19 cellular contexts compared by ENCODE assay signal in the genomic region with DNA sequence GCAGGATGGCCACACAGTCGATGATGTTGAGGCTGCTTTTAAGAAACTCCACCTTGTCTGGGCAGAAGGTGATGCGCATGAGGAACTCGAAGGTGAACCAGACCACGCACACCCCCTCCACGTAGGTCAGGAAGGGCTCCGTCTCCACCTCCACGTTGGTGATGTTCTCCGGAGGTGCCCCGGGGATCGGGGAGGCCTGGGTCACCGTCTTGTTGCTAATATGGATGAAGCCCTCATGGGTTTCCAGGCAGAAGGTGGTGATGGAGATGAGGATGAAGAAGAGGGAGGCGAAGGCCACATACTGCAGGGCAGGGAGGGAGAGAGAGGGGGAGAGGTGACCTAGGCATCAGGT. TPM values are rescaled to one million over a fixed set of nuclear protein-coding genes. Genes with fewer than 3 reads are reported as not detected.
DNase-seq lines count a peak whose midpoint lies in the region; ATAC-seq and TF ChIP-seq lines count a peak whose summit lies in the region.
"Had no signal": no experiment of that assay in that cellular context is flagged by ENCODE, and none has a peak within 500 bp of the region (broad histone marks: within the 10 kb centered on the region; RNA-seq: fewer than 3 reads in every experiment).

No MANE protein-coding gene starts in this region.

- H3K4me3 ChIP-seq in H7 (ENCODE audit: insufficient read depth, low read depth, low read length) (no peak overlapping the region), esophagus muscularis mucosa (no peak overlapping the region), upper lobe of left lung (no peak overlapping the region)
- H3K4me3 ChIP-seq: GM23248 had no signal

- H3K36me3 ChIP-seq in H7 (replicated peaks; ENCODE audit: control insufficient read depth, insufficient read depth, low read length) (no peaks in the 10 kb centered on the region; the same call in 1 of the 2 replicates), esophagus muscularis mucosa (no peaks in the 10 kb centered on the region), upper lobe of left lung (peaks cover 0 to 4% (median 0%) of the 10 kb centered on the region in 4 donors)
- H3K36me3 ChIP-seq: BE2C had no signal

- H3K27me3 ChIP-seq in H7 (ENCODE audit: control insufficient read depth, insufficient read depth, low read length) (peaks cover 20% of the 10 kb centered on the region), esophagus muscularis mucosa (peaks cover 0 to 62% (median 23%) of the 10 kb centered on the region in 4 donors), upper lobe of left lung (peaks cover 0 to 21% (median 1%) of the 10 kb centered on the region in 4 donors)
- H3K27me3 ChIP-seq: BE2C had no signal

- DNase-seq in GM13977 (ENCODE audit: low spot score): peak; percentile 19
- DNase-seq in H7: peak; percentile 25
- no peak for DNase-seq in glutamatergic neuron
- DNase-seq in esophagus muscularis mucosa (ENCODE audit: extremely low spot score): no peak
- no peak for DNase-seq in upper lobe of left lung
- DNase-seq: ACHN; BE2C; CD4-positive, CD25-positive, alpha-beta regulatory T cell; CD8-positive, alpha-beta memory T cell; COR-L47; DMS 273 treated with DMSO at 0.1 percent for 48 hours; DMS53; DND-41; EL; GM23248; HCEC 1CT; IMR-90; KBM-7 had no signal

- 88% methylated on average over 11 of the region's 12 CpGs for WGBS in esophagus muscularis mucosa
- 87% methylated on average over 11 to 12 of the region's 12 CpGs for WGBS in upper lobe of left lung, 2 donors

- TF ChIP-seq POLR2A in esophagus muscularis mucosa (IDR thresholded peaks at IDR 0.05; ENCODE audit: low read depth) (no peak), upper lobe of left lung (IDR thresholded peaks at IDR 0.05) (no peak)

- H3K4me3 Mint-ChIP-seq in glutamatergic neuron (ENCODE audit: unreplicated experiment): peak overlapping the region; percentile 25
- H3K4me3 Mint-ChIP-seq: CD8-positive, alpha-beta memory T cell had no signal

- H3K4me1 Mint-ChIP-seq in glutamatergic neuron (ENCODE audit: low read depth, unreplicated experiment): peaks cover 26% of the 10 kb centered on the region

- in situ Hi-C loops in GM13977 (cut with MboI; ENCODE audit: low pct_unique_long_range_greater_than_20kb, low sequenced_read_pairs, unreplicated experiment): no loop called here

- intact Hi-C loops in esophagus muscularis mucosa (cut with DNase I): no loop called here

- H3K9me3 Mint-ChIP-seq in glutamatergic neuron (ENCODE audit: unreplicated experiment): peaks cover 19% of the 10 kb centered on the region

- ATAC-seq in HG03565 (IDR thresholded peaks at IDR 0.05; ENCODE audit: unreplicated experiment) (no peak), upper lobe of left lung (ENCODE audit: low FRiP score in 2 of 2) (no peak)

- H3K4me1 ChIP-seq in esophagus muscularis mucosa (peaks cover 9 to 28% (median 23%) of the 10 kb centered on the region in 4 donors), upper lobe of left lung (peaks cover 14 to 26% (median 20%) of the 10 kb centered on the region in 4 donors)

- peak overlapping the region; percentile 53 for H3K27ac Mint-ChIP-seq in glutamatergic neuron (ENCODE audit: unreplicated experiment)
- H3K27ac Mint-ChIP-seq: CD4-positive, CD25-positive, alpha-beta regulatory T cell; CD8-positive, alpha-beta memory T cell had no signal

- H3K9me3 ChIP-seq in esophagus muscularis mucosa (no peaks in the 10 kb centered on the region), upper lobe of left lung (no peaks in the 10 kb centered on the region)
- H3K9me3 ChIP-seq: BE2C had no signal

- H3K27ac ChIP-seq in esophagus muscularis mucosa (replicated peaks in 1 of 4) (no peak overlapping the region), upper lobe of left lung (no peak overlapping the region)
- H3K27ac ChIP-seq: GM23248 had no signal

- peaks cover 10% of the 10 kb centered on the region for H3K36me3 Mint-ChIP-seq in glutamatergic neuron (ENCODE audit: unreplicated experiment)
- H3K36me3 Mint-ChIP-seq: CD8-positive, alpha-beta memory T cell had no signal

- TF ChIP-seq CTCF in GM13977 (IDR thresholded peaks at IDR 0.05; ENCODE audit: extremely low read depth, insufficient read depth, missing control alignments) (no peak), glutamatergic neuron (IDR thresholded peaks at IDR 0.05; ENCODE audit: partially characterized antibody, unreplicated experiment) (no peak), esophagus muscularis mucosa (IDR thresholded peaks at IDR 0.05) (no peak), upper lobe of left lung (IDR thresholded peaks at IDR 0.05) (no peak)

- no peak for TF ChIP-seq EP300 in esophagus muscularis mucosa (IDR thresholded peaks at IDR 0.05)
- TF ChIP-seq EP300 in upper lobe of left lung (IDR thresholded peaks at IDR 0.05): no peak

- peaks cover 28% of the 10 kb centered on the region for H3K27me3 Mint-ChIP-seq in glutamatergic neuron (ENCODE audit: unreplicated experiment)

RNA-seq across cellular contexts. Expression of gene KCNC3, which starts 5.4 kb away (rescaled TPM):
- total RNA-seq in H7 (2014; rRNA removed; shearing (Covaris generic)): 0.14 and 0.37 TPM in 2 replicates
- total RNA-seq in glutamatergic neuron (ENCODE audit: unreplicated experiment) (10.6 TPM), esophagus muscularis mucosa (under 1 TPM; 0.32 to 0.69 (median 0.37) TPM), upper lobe of left lung (10 to 100 TPM in 4 of 6 donors, 1 to 10 TPM in 2; 3.8 to 15.7 (median 12.2) TPM)
- total RNA-seq: IMR-90 had no signal

RNA-seq across cellular contexts. Expression of gene NAPSA, which starts 41.7 kb away (rescaled TPM):
- total RNA-seq in H7 (2014; rRNA removed; shearing (Covaris generic)): 0.44 and 0.59 TPM in 2 replicates
- 0.88 TPM for total RNA-seq in glutamatergic neuron (ENCODE audit: unreplicated experiment)
- 1 to 10 TPM in 2 of 4 donors, under 1 TPM in 2; 0.17 to 3.7 (median 0.81) TPM for total RNA-seq in esophagus muscularis mucosa
- 1,000 to 10,000 TPM; 1,043 to 3,140 (median 1,660) TPM for total RNA-seq in upper lobe of left lung
- total RNA-seq: IMR-90 had no signal

RNA-seq across cellular contexts. Expression of gene NR1H2, which starts 52.5 kb away (rescaled TPM):
- 73.7 and 90.1 TPM in 2 replicates for total RNA-seq in H7 (2014; rRNA removed; shearing (Covaris generic))
- total RNA-seq in glutamatergic neuron (ENCODE audit: unreplicated experiment): 28.3 TPM
- total RNA-seq in esophagus muscularis mucosa: 100 to 1,000 TPM; 123 to 224 (median 191) TPM
- total RNA-seq in upper lobe of left lung: 100 to 1,000 TPM in 4 of 6 donors, 10 to 100 TPM in 2; 98.3 to 170 (median 123) TPM

Comparison
In these comparisons a context has a peak if more than half of its experiments do, and no peak if none do; other contexts are left out.
1. DNase-seq: peak in GM13977 (single experiment) and H7 (single experiment); none in glutamatergic neuron (single experiment), esophagus muscularis mucosa (single experiment) and upper lobe of left lung (0 of 2).
2. RNA of gene NAPSA, which starts 41.7 kb away (total RNA-seq): 1,043 to 3,140 TPM in upper lobe of left lung; 0.17 to 3.7 TPM in esophagus muscularis mucosa, 0.88 TPM in glutamatergic neuron (single experiment) and 0.44 to 0.59 TPM in H7; every median in the first group is over 100 times any median in the second.